In the genomic region with DNA sequence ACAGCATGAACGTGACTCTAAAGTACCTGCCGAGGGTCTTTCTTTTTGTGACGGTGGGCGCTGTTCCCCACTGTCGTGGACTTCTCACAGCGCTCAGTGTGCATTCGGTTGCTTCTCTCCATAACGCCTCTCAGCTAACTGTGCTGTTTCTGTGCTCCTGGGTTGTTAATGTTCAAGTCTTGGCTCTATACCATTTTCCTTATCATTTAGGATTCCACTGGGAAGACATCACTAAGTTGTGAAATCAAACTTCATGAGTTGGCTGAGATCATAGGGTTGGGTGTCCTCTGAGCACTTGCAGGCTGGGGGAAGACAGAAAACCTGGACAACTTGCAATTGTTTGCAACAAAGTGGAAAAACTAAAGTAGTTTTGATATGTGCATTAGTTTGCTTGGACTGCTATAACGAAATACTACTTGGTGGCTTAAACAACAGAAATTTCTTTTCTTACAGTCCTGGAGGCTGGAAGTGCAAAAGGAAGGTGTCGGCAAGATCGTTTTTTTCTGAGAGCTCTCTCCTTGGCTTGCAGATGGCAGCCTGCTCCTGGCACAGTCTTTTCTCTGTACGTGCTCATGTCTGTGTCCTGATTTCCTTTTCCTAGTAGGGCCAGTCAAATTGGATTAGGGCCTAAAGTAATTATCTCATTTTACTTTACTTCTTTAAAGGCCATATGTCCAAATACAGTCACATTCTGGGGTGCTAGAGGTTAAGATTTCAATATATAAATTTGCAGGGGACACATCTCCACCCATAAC, we compare ENCODE assay signal across 8 cellular contexts.
DNase-seq lines count a peak whose midpoint lies in the region; ATAC-seq, FAIRE-seq and TF ChIP-seq lines count a peak whose summit lies in the region.
"Not testable (repeated sequence)": the region's sequence is repeated elsewhere in the genome, so short reads cannot be mapped to it uniquely, and the experiment has no call there.

No MANE protein-coding gene starts in this region.

- H3K27me3 Mint-ChIP-seq in activated T-helper 1 cell treated with anti-CD3 and anti-CD28 coated beads, Interleukin-12 subunit alpha, Interleukin-12 subunit beta, Interleukin-2, Interleukin-4 antibody, amounts not matched to agents 30 ng/mL and 10 ng/mL and 1 ng/mL, durations not matched to agents 14 hours and 24 hours and 36 hours (ENCODE audit: insufficient read depth): not testable (repeated sequence)

- TF ChIP-seq RAD21 in A549 (conservative IDR thresholded peaks at IDR 0.05 in 1 of 2, IDR thresholded peaks at IDR 0.05 in 1 of 2); K562 (CRISPR knock-in tag; conservative IDR thresholded peaks at IDR 0.05 in 1 of 2, IDR thresholded peaks at IDR 0.05 in 1 of 2): not testable (repeated sequence)

- not testable (repeated sequence) for H3K4me3 ChIP-seq in A549; MG63; K562; fibroblast of mammary gland (ENCODE audit: control insufficient read depth, low read depth, low read length); right lobe of liver; upper lobe of right lung

- intact Hi-C loops in activated T-helper 1 cell treated with anti-CD3 and anti-CD28 coated beads, Interleukin-12 subunit alpha, Interleukin-12 subunit beta, Interleukin-2, Interleukin-4 antibody, amounts not matched to agents 30 ng/mL and 10 ng/mL and 1 ng/mL, durations not matched to agents 14 hours and 24 hours and 36 hours (cut with micrococcal nuclease); K562 (cut with micrococcal nuclease); left cardiac atrium (cut with DNase I); right lobe of liver (cut with DNase I); upper lobe of right lung (cut with DNase I): not testable (repeated sequence)

- H3K36me3 Mint-ChIP-seq in activated T-helper 1 cell treated with anti-CD3 and anti-CD28 coated beads, Interleukin-12 subunit alpha, Interleukin-12 subunit beta, Interleukin-2, Interleukin-4 antibody, amounts not matched to agents 30 ng/mL and 10 ng/mL and 1 ng/mL, durations not matched to agents 14 hours and 24 hours and 36 hours (ENCODE audit: low read depth): peaks cover 27% of the 10 kb centered on the region

- H3K36me3 ChIP-seq in MG63, right lobe of liver, upper lobe of right lung: not testable (repeated sequence)
- peaks cover 18% of the 10 kb centered on the region; the same call in 1 of the 3 replicates for H3K36me3 ChIP-seq in K562 (ENCODE audit: control insufficient read depth, insufficient read depth, low read length)

- not testable (repeated sequence) for FAIRE-seq in A549 (lab: Jason Lieb, UNC)
- FAIRE-seq in K562 (lab: Jason Lieb, UNC): peak; percentile 70

- DNase-seq in A549 (ENCODE audit: low read depth in 1 of 2, low spot score in 1 of 2); activated T-helper 1 cell treated with anti-CD3 and anti-CD28 coated beads, Interleukin-12 subunit alpha, Interleukin-12 subunit beta, Interleukin-2, Interleukin-4 antibody, amounts not matched to agents 30 ng/mL and 10 ng/mL and 1 ng/mL, durations not matched to agents 14 hours and 24 hours and 36 hours (ENCODE audit: low spot score); K562 (ENCODE audit: extremely low read depth in 1 of 4, low spot score in 3 of 4); left cardiac atrium; right lobe of liver; upper lobe of right lung: not testable (repeated sequence)
- DNase-seq in MG63 (peak; percentile 30), fibroblast of mammary gland (ENCODE audit: low read depth) (peak; percentile 32)

- peak overlapping the region; percentile 71 to 72 for H3K27ac ChIP-seq in A549
- H3K27ac ChIP-seq in K562 (ENCODE audit: extremely low read depth, low read depth, low read length); right lobe of liver; upper lobe of right lung: not testable (repeated sequence)

- peaks cover 33% of the 10 kb centered on the region for H3K4me1 ChIP-seq in A549
- H3K4me1 ChIP-seq in K562 (replicated peaks in 1 of 2; ENCODE audit: control insufficient read depth in 2 of 2, insufficient read depth in 2 of 2, low read length in 2 of 2); right lobe of liver; upper lobe of right lung: not testable (repeated sequence)

- 77% methylated on average over 12 of the region's 12 CpGs for WGBS in A549 (ENCODE audit: missing lambda C conversion rate)
- 86% methylated on average over 3 of the region's 12 CpGs for WGBS in K562 (ENCODE audit: insufficient coverage, low coverage, missing lambda C conversion rate)
- 43% methylated on average over 3 of the region's 12 CpGs for WGBS in right lobe of liver (ENCODE audit: insufficient coverage, low coverage, low lambda C conversion rate, missing lambda C conversion rate)

- CTCF ChIA-PET in A549 (lab: Yijun Ruan, JAX); K562 (lab: Yijun Ruan, JAX; ENCODE audit: low intra/inter-chr PET ratio): not testable (repeated sequence)

- not testable (repeated sequence) for H4K20me1 ChIP-seq in K562 (replicated peaks; ENCODE audit: control insufficient read depth, insufficient read depth, low read length)

- peaks cover 70% of the 10 kb centered on the region for H3K79me2 ChIP-seq in K562 (ENCODE audit: control insufficient read depth, insufficient read depth, low read length)

- peak overlapping the region; percentile 64 for H3K4me2 ChIP-seq in A549
- not testable (repeated sequence) for H3K4me2 ChIP-seq in K562 (ENCODE audit: insufficient read depth, low read length)

- H3K4me1 Mint-ChIP-seq in activated T-helper 1 cell treated with anti-CD3 and anti-CD28 coated beads, Interleukin-12 subunit alpha, Interleukin-12 subunit beta, Interleukin-2, Interleukin-4 antibody, amounts not matched to agents 30 ng/mL and 10 ng/mL and 1 ng/mL, durations not matched to agents 14 hours and 24 hours and 36 hours (ENCODE audit: low read depth): peaks cover 23% of the 10 kb centered on the region

- not testable (repeated sequence) for H2AFZ ChIP-seq in K562 (ENCODE audit: low read depth, low read length)

- BruUV-seq in K562 (replicated peaks; lab: Mats Ljungman, UMichigan): not testable (repeated sequence)

- not testable (repeated sequence) for TF ChIP-seq CTCF in A549 (IDR thresholded peaks at IDR 0.05); K562 (IDR thresholded peaks at IDR 0.05 in 2 of 3, conservative IDR thresholded peaks at IDR 0.05 in 1 of 3; ENCODE audit: insufficient read depth in 2 of 3, low read depth in 1 of 3, low read length in 3 of 3); fibroblast of mammary gland (conservative IDR thresholded peaks at IDR 0.05; ENCODE audit: control insufficient read depth, insufficient read depth, low read depth, low read length); right lobe of liver (IDR thresholded peaks at IDR 0.05); upper lobe of right lung (IDR thresholded peaks at IDR 0.05)

- POLR2A ChIA-PET in A549 (lab: Yijun Ruan, JAX); K562 (lab: Yijun Ruan, JAX): not testable (repeated sequence)

- not testable (repeated sequence) for H3K9ac ChIP-seq in K562 (ENCODE audit: insufficient read depth in 1 of 2, low read depth in 2 of 2, low read length in 2 of 2)

- H3K27me3 ChIP-seq in MG63; K562 (ENCODE audit: control insufficient read depth in 2 of 2, insufficient read depth in 2 of 2, low read length in 2 of 2); right lobe of liver; upper lobe of right lung: not testable (repeated sequence)

- not testable (repeated sequence) for TF ChIP-seq POLR2A in A549 (IDR thresholded peaks at IDR 0.05; ENCODE audit: low read length); K562 (conservative IDR thresholded peaks at IDR 0.05); right lobe of liver (IDR thresholded peaks at IDR 0.05)

- H3K4me3 Mint-ChIP-seq in activated T-helper 1 cell treated with anti-CD3 and anti-CD28 coated beads, Interleukin-12 subunit alpha, Interleukin-12 subunit beta, Interleukin-2, Interleukin-4 antibody, amounts not matched to agents 30 ng/mL and 10 ng/mL and 1 ng/mL, durations not matched to agents 14 hours and 24 hours and 36 hours: peak overlapping the region; percentile 30

- not testable (repeated sequence) for H3K9me3 ChIP-seq in A549; MG63; K562 (replicated peaks; ENCODE audit: control insufficient read depth, insufficient read depth, low read depth, low read length); right lobe of liver; upper lobe of right lung

- H3K9me1 ChIP-seq in K562 (ENCODE audit: control insufficient read depth, insufficient read depth, low read length): not testable (repeated sequence)

- peak overlapping the region; percentile 44 for H3K27ac Mint-ChIP-seq in activated T-helper 1 cell treated with anti-CD3 and anti-CD28 coated beads, Interleukin-12 subunit alpha, Interleukin-12 subunit beta, Interleukin-2, Interleukin-4 antibody, amounts not matched to agents 30 ng/mL and 10 ng/mL and 1 ng/mL, durations not matched to agents 14 hours and 24 hours and 36 hours

- H3K9me3 Mint-ChIP-seq in activated T-helper 1 cell treated with anti-CD3 and anti-CD28 coated beads, Interleukin-12 subunit alpha, Interleukin-12 subunit beta, Interleukin-2, Interleukin-4 antibody, amounts not matched to agents 30 ng/mL and 10 ng/mL and 1 ng/mL, durations not matched to agents 14 hours and 24 hours and 36 hours: not testable (repeated sequence)

- ATAC-seq in A549 (peak; percentile 65 to 66; a peak in 5 of 6 replicates), left cardiac atrium (peak; percentile 90 to 93), right lobe of liver (peak in 3 of 4 donors; percentile 43 to 80 (median 54)), upper lobe of right lung (peak; percentile 12)
- not testable (repeated sequence) for ATAC-seq in K562

- TF ChIP-seq EP300 in A549 (IDR thresholded peaks at IDR 0.05); K562 (IDR thresholded peaks at IDR 0.05; ENCODE audit: low read length): not testable (repeated sequence)

- in situ Hi-C loops in K562 (cut with MboI): loop anchor here (25.0 kb wide), 1 partner anchor 534 kb away; the partner anchor contains the start of gene RNU2-63P
